In genomic region chr4:151195801-151196200, GRCh38 we compare ENCODE assay signal across 9 cellular contexts.
DNase-seq lines count a peak whose midpoint lies in the region; ATAC-seq, FAIRE-seq and TF ChIP-seq lines count a peak whose summit lies in the region.
"Had no signal": no experiment of that assay in that cellular context is flagged by ENCODE, and none has a peak within 500 bp of the region (broad histone marks: within the 10 kb centered on the region; RNA-seq: fewer than 3 reads in every experiment).

No MANE protein-coding gene starts in this region.

- H3K36me3 ChIP-seq in right lobe of liver (no peaks in the 10 kb centered on the region), HepG2 (replicated peaks in 1 of 2; ENCODE audit: control insufficient read depth in 1 of 2, insufficient read depth in 2 of 2, low read length in 2 of 2) (peaks cover 2 to 4% of the 10 kb centered on the region in 2 experiments; a peak in 1 of 5 replicates), lower lobe of right lung (no peaks in the 10 kb centered on the region), ovary (no peaks in the 10 kb centered on the region)
- H3K36me3 ChIP-seq: thoracic aorta had no signal

- H2AFZ ChIP-seq in HepG2 (ENCODE audit: low read length), result no peak overlapping the region

- peaks cover 4% of the 10 kb centered on the region; the same call in 1 of the 2 replicates for H4K20me1 ChIP-seq in HepG2 (ENCODE audit: insufficient read depth, low read length)

- DNase-seq in right lobe of liver (no peak), HepG2 (ENCODE audit: low spot score) (no peak), dorsolateral prefrontal cortex (no peak), lower lobe of right lung (no peak), nucleus accumbens (lab: John Stamatoyannopoulos, UW) (no peak), ovary (no peak), middle frontal gyrus (ENCODE audit: extremely low spot score, low spot score) (no peak)

- no peak overlapping the region for H3K4me3 ChIP-seq in right lobe of liver
- H3K4me3 ChIP-seq in HepG2 (replicated peaks in 1 of 3; ENCODE audit: insufficient read depth in 1 of 3, low read depth in 2 of 3, low read length in 3 of 3), result no peak overlapping the region
- H3K4me3 ChIP-seq in dorsolateral prefrontal cortex, result no peak overlapping the region
- H3K4me3 ChIP-seq in lower lobe of right lung, result no peak overlapping the region
- H3K4me3 ChIP-seq in ovary, result no peak overlapping the region
- H3K4me3 ChIP-seq: thoracic aorta had no signal

- peaks cover 58% of the 10 kb centered on the region for H3K79me2 ChIP-seq in HepG2 (ENCODE audit: insufficient read depth, low read length)

- TF ChIP-seq EP300 in HepG2 (IDR thresholded peaks at IDR 0.05; ENCODE audit: low read depth in 2 of 2, low read length in 2 of 2) (no peak), HepG2 (CRISPR knock-in tag; IDR thresholded peaks at IDR 0.05; ENCODE audit: borderline replicate concordance) (no peak), ovary (IDR thresholded peaks at IDR 0.05) (no peak)

- peak in 3 of 4 donors; percentile 30 to 67 (median 38) for ATAC-seq in right lobe of liver
- ATAC-seq in HepG2, result no peak
- peak; percentile 39 to 49 for ATAC-seq in lower lobe of right lung
- no peak for ATAC-seq in HG03097 (IDR thresholded peaks at IDR 0.05; ENCODE audit: low FRiP score, unreplicated experiment)

- POLR2A ChIA-PET in HepG2 (lab: Yijun Ruan, JAX), result no interaction called here

- in situ Hi-C loops in HepG2 (cut with HindIII; ENCODE audit: extremely low pct_ligation_motif_present, low pct_unique_long_range_greater_than_20kb), result no loop called here

- TF ChIP-seq CTCF in right lobe of liver (IDR thresholded peaks at IDR 0.05) (no peak), HepG2 (CRISPR knock-in tag; IDR thresholded peaks at IDR 0.05) (no peak), dorsolateral prefrontal cortex (IDR thresholded peaks at IDR 0.05 in 54 of 56, conservative IDR thresholded peaks at IDR 0.05 in 2 of 56; ENCODE audit: low read depth in 1 of 56, partially characterized antibody in 56 of 56) (no peak), lower lobe of right lung (IDR thresholded peaks at IDR 0.05) (no peak), ovary (IDR thresholded peaks at IDR 0.05) (no peak)

- H3K27ac ChIP-seq in right lobe of liver (no peak overlapping the region), HepG2 (ENCODE audit: extremely low read length, insufficient read depth, low read length) (no peak overlapping the region), dorsolateral prefrontal cortex (peak overlapping the region in 52 of 59 donors; percentile 18 to 96 (median 80)), lower lobe of right lung (peak overlapping the region; percentile 69), ovary (no peak overlapping the region)
- H3K27ac ChIP-seq: thoracic aorta had no signal

- no peak overlapping the region for H3K4me2 ChIP-seq in HepG2 (ENCODE audit: low read depth, low read length)

- WGBS in right lobe of liver (ENCODE audit: insufficient coverage, low coverage, low lambda C conversion rate, missing lambda C conversion rate), result 28% methylated on average over 5 of the region's 5 CpGs
- 76% methylated on average over 5 of the region's 5 CpGs for WGBS in HepG2 (ENCODE audit: low lambda C conversion rate)
- WGBS in ovary, 3 donors, result 31 to 39% (median 35%) methylated on average over 5 of the region's 5 CpGs

- BruUV-seq in HepG2 (replicated peaks; lab: Mats Ljungman, UMichigan), result no TSS peak

- H3K4me1 ChIP-seq in right lobe of liver (no peaks in the 10 kb centered on the region), HepG2 (ENCODE audit: insufficient read depth, low read length) (peaks cover 24% of the 10 kb centered on the region), lower lobe of right lung (peaks cover 47% of the 10 kb centered on the region), ovary (ENCODE audit: insufficient read depth) (peaks cover 10% of the 10 kb centered on the region)

- H3K27me3 ChIP-seq in right lobe of liver (no peaks in the 10 kb centered on the region), HepG2 (ENCODE audit: control insufficient read depth in 1 of 2, insufficient read depth in 2 of 2, low read length in 2 of 2) (no peaks in the 10 kb centered on the region), dorsolateral prefrontal cortex (no peaks in the 10 kb centered on the region), lower lobe of right lung (ENCODE audit: low read depth) (no peaks in the 10 kb centered on the region), ovary (no peaks in the 10 kb centered on the region)

- CTCF ChIA-PET in HepG2 (lab: Yijun Ruan, JAX; ENCODE audit: low intra/inter-chr PET ratio, low total read pairs), result no interaction called here

- no peak for TF ChIP-seq POLR2A in right lobe of liver (IDR thresholded peaks at IDR 0.05)
- TF ChIP-seq POLR2A in HepG2 (IDR thresholded peaks at IDR 0.05; ENCODE audit: insufficient read depth in 1 of 2, low read depth in 2 of 2, low read length in 2 of 2), result no peak
- no peak for TF ChIP-seq POLR2A in ovary (IDR thresholded peaks at IDR 0.05)

- no peak for TF ChIP-seq RAD21 in HepG2 (CRISPR knock-in tag; IDR thresholded peaks at IDR 0.05)

- H3K9me3 ChIP-seq in right lobe of liver, result no peaks in the 10 kb centered on the region
- peaks cover 8% of the 10 kb centered on the region; the same call in 1 of the 2 replicates for H3K9me3 ChIP-seq in HepG2 (ENCODE audit: low read length)
- no peaks in the 10 kb centered on the region for H3K9me3 ChIP-seq in lower lobe of right lung
- H3K9me3 ChIP-seq in ovary, result no peaks in the 10 kb centered on the region
- H3K9me3 ChIP-seq: thoracic aorta had no signal

- no peak overlapping the region for H3K9ac ChIP-seq in HepG2 (ENCODE audit: insufficient read depth, low read depth, low read length)

- no peak for FAIRE-seq in HepG2 (lab: Jason Lieb, UNC)

- intact Hi-C loops in right lobe of liver (cut with DNase I) (no loop called here), HepG2 (cut with micrococcal nuclease; ENCODE audit: unreplicated experiment) (no loop called here), dorsolateral prefrontal cortex (cut with DNase I) (no loop called here), lower lobe of right lung (cut with DNase I) (no loop called here), ovary (cut with DNase I) (no loop called here)

TF ChIP-seq in HepG2, 621 proteins besides CTCF, POLR2A, EP300 and RAD21 (continues in another document):
- TF ChIP-seq IKZF4 (CRISPR knock-in tag; IDR thresholded peaks at IDR 0.05; ENCODE audit: borderline replicate concordance, low read depth, not compliant biosample characterization), result no peak
- TF ChIP-seq ZSCAN9 (CRISPR knock-in tag; IDR thresholded peaks at IDR 0.05; ENCODE audit: borderline replicate concordance), result no peak
- no peak for TF ChIP-seq NR1H2 (CRISPR knock-in tag; IDR thresholded peaks at IDR 0.05; ENCODE audit: borderline replicate concordance, low read depth)
- TF ChIP-seq CEBPB (IDR thresholded peaks at IDR 0.05; ENCODE audit: borderline replicate concordance, low read depth, low read length), result no peak
- no peak for TF ChIP-seq ZNF879 (CRISPR knock-in tag; IDR thresholded peaks at IDR 0.05)
- TF ChIP-seq CC2D1A (CRISPR knock-in tag; IDR thresholded peaks at IDR 0.05), result no peak
- TF ChIP-seq ZBTB44 (CRISPR knock-in tag; IDR thresholded peaks at IDR 0.05), result no peak
- TF ChIP-seq, protein P1, sequence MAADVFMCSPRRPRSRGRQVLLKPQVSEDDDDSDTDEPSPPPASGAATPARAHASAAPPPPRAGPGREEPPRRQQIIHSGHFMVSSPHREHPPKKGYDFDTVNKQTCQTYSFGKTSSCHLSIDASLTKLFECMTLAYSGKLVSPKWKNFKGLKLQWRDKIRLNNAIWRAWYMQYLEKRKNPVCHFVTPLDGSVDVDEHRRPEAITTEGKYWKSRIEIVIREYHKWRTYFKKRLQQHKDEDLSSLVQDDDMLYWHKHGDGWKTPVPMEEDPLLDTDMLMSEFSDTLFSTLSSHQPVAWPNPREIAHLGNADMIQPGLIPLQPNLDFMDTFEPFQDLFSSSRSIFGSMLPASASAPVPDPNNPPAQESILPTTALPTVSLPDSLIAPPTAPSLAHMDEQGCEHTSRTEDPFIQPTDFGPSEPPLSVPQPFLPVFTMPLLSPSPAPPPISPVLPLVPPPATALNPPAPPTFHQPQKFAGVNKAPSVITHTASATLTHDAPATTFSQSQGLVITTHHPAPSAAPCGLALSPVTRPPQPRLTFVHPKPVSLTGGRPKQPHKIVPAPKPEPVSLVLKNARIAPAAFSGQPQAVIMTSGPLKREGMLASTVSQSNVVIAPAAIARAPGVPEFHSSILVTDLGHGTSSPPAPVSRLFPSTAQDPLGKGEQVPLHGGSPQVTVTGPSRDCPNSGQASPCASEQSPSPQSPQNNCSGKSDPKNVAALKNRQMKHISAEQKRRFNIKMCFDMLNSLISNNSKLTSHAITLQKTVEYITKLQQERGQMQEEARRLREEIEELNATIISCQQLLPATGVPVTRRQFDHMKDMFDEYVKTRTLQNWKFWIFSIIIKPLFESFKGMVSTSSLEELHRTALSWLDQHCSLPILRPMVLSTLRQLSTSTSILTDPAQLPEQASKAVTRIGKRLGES (CRISPR knock-in tag; IDR thresholded peaks at IDR 0.05; ENCODE audit: borderline replicate concordance), result no peak
- TF ChIP-seq, protein P2, sequence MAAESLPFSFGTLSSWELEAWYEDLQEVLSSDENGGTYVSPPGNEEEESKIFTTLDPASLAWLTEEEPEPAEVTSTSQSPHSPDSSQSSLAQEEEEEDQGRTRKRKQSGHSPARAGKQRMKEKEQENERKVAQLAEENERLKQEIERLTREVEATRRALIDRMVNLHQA (CRISPR knock-in tag; IDR thresholded peaks at IDR 0.05), result no peak
- no peak for TF ChIP-seq IKZF5 (CRISPR knock-in tag; IDR thresholded peaks at IDR 0.05)

Comparison
In these comparisons a context has a peak if more than half of its experiments do, and no peak if none do; other contexts are left out.
1. ATAC-seq: peak in right lobe of liver (3 of 4) and lower lobe of right lung (2 of 2); none in HepG2 (single experiment) and HG03097 (single experiment).
2. H3K27ac ChIP-seq: peak in dorsolateral prefrontal cortex (52 of 59) and lower lobe of right lung (single experiment); none in right lobe of liver (0 of 3), HepG2 (single experiment) and ovary (0 of 2).